In the genomic region with DNA sequence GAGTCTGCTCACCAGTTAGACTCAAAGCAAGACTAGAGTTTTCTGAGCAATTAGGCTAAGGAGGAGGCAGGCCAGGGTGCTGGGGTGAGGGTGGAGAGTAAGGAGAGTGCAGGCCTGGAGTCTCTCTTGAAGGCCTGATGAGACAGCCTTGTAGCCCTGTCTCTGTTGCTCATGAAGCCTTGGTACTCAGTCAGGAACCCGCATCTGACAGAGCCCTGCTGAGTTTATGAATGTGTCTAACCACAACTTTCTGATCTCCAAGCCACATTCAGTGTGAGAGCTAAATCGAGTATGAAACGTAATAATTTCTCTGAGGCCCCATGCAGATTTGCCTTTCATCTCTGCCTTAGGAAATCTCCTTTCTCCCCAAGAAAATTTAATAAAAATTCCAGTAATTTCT, we compare ENCODE assay signal across 9 cellular contexts.
A peak's percentile ranks its signal among the peaks of the same experiment; 100 is the strongest.
DNase-seq lines count a peak whose midpoint lies in the region; ATAC-seq lines count a peak whose summit lies in the region.
"Had no signal": no experiment of that assay in that cellular context is flagged by ENCODE, and none has a peak within 500 bp of the region (broad histone marks: within the 10 kb centered on the region; RNA-seq: fewer than 3 reads in every experiment).

No MANE protein-coding gene starts in this region.

- H3K4me1 Mint-ChIP-seq in T-helper 17 cell = peaks cover 7% of the 10 kb centered on the region
- peaks cover 20 to 50% (median 26%) of the 10 kb centered on the region in 7 donors for H3K4me1 Mint-ChIP-seq in naive thymus-derived CD4-positive, alpha-beta T cell

- CTCF ChIA-PET in naive thymus-derived CD4-positive, alpha-beta T cell (lab: Charles Lee) = no interaction called here

- intact Hi-C loops in naive thymus-derived CD4-positive, alpha-beta T cell (cut with micrococcal nuclease) = loop anchor here in 1 of 2 donors (1.0 to 2.0 kb wide), 5 partner anchors 13 to 207 kb away; partner anchors contain the start of genes C9orf72 and MOB3B
- intact Hi-C loops in cardiac septum (cut with DNase I) = no loop called here

- H3K27ac Mint-ChIP-seq in T-helper 17 cell = peak overlapping the region; percentile 9
- peak overlapping the region in 2 of 9 donors; percentile 7 to 85 for H3K27ac Mint-ChIP-seq in naive thymus-derived CD4-positive, alpha-beta T cell

- H3K4me3 Mint-ChIP-seq in T-helper 17 cell = no peak overlapping the region
- peak overlapping the region in 4 of 10 donors; percentile 28 to 81 (median 32) for H3K4me3 Mint-ChIP-seq in naive thymus-derived CD4-positive, alpha-beta T cell

- no peak overlapping the region for H3K4me3 ChIP-seq in naive thymus-derived CD4-positive, alpha-beta T cell (ENCODE audit: low read length)

- H3K27ac ChIP-seq in naive thymus-derived CD4-positive, alpha-beta T cell (ENCODE audit: low read depth, low read length) = no peak overlapping the region

- no peaks in the 10 kb centered on the region for H3K36me3 Mint-ChIP-seq in T-helper 17 cell (ENCODE audit: low read depth)
- peaks cover 0 to 5% (median 0%) of the 10 kb centered on the region in 5 donors for H3K36me3 Mint-ChIP-seq in naive thymus-derived CD4-positive, alpha-beta T cell

- no peaks in the 10 kb centered on the region for H3K9me3 ChIP-seq in T-helper 17 cell (ENCODE audit: control insufficient read depth, low read length, poor library complexity, severe bottlenecking)
- no peaks in the 10 kb centered on the region for H3K9me3 ChIP-seq in naive thymus-derived CD4-positive, alpha-beta T cell (ENCODE audit: control insufficient read depth in 2 of 3, low read length in 3 of 3)

- H3K27me3 ChIP-seq in naive thymus-derived CD4-positive, alpha-beta T cell (ENCODE audit: control insufficient read depth in 2 of 2, insufficient read depth in 2 of 2, low read length in 2 of 2) = peaks cover 0 to 3% of the 10 kb centered on the region in 2 donors

- H3K4me1 ChIP-seq in naive thymus-derived CD4-positive, alpha-beta T cell (ENCODE audit: control insufficient read depth in 2 of 2, insufficient read depth in 2 of 2, low read length in 2 of 2) = peaks cover 0 to 18% of the 10 kb centered on the region in 2 donors

- POLR2A ChIA-PET in naive thymus-derived CD4-positive, alpha-beta T cell (lab: Charles Lee) = no interaction called here

- DNase-seq in T-helper 17 cell (no peak), KG1 (lab: John Stamatoyannopoulos, UW) (no peak), cardiac septum (ENCODE audit: low spot score) (no peak), NCI-H82 treated with DMSO at 0.1 percent for 48 hours (lab: John Stamatoyannopoulos, UW; ENCODE audit: unreplicated experiment) (no peak), NCI-H2107 treated with DMSO at 0.1 percent for 48 hours (lab: John Stamatoyannopoulos, UW; ENCODE audit: unreplicated experiment) (no peak)
- peak in 7 of 9 donors; percentile 2 to 55 (median 11) for DNase-seq in naive thymus-derived CD4-positive, alpha-beta T cell

- ATAC-seq in GM18907 (IDR thresholded peaks at IDR 0.05; ENCODE audit: unreplicated experiment) = peak; percentile 88
- peak; percentile 84 for ATAC-seq in HG02678 (IDR thresholded peaks at IDR 0.05; ENCODE audit: unreplicated experiment)
- ATAC-seq in T-helper 17 cell = peak; percentile 57
- peak; percentile 49 for ATAC-seq in naive thymus-derived CD4-positive, alpha-beta T cell
- ATAC-seq: Panc1 had no signal

- H3K36me3 ChIP-seq in naive thymus-derived CD4-positive, alpha-beta T cell (ENCODE audit: control insufficient read depth in 2 of 3, insufficient read depth in 3 of 3, low read length in 3 of 3) = no peaks in the 10 kb centered on the region

- no peaks in the 10 kb centered on the region for H3K27me3 Mint-ChIP-seq in T-helper 17 cell
- peaks cover 0 to 8% (median 7%) of the 10 kb centered on the region in 5 donors for H3K27me3 Mint-ChIP-seq in naive thymus-derived CD4-positive, alpha-beta T cell

- H3K9me3 Mint-ChIP-seq in naive thymus-derived CD4-positive, alpha-beta T cell = no peaks in the 10 kb centered on the region

Comparison
In these comparisons a context has a peak if more than half of its experiments do, and no peak if none do; other contexts are left out.
1. DNase-seq: peak in naive thymus-derived CD4-positive, alpha-beta T cell (7 of 9); none in T-helper 17 cell (0 of 3), KG1 (single experiment), cardiac septum (single experiment), NCI-H82 treated with DMSO at 0.1 percent for 48 hours (single experiment) and NCI-H2107 treated with DMSO at 0.1 percent for 48 hours (single experiment).
2. Peak in every context shown above with its lines, with median percentiles within 50 percentile points of each other: ATAC-seq.